20 cellular contexts compared by ENCODE assay signal in genomic region chr14:101521306-101521935, GRCh38. TPM values are rescaled to one million over a fixed set of nuclear protein-coding genes. Genes with fewer than 3 reads are reported as not detected.
DNase-seq lines count a peak whose midpoint lies in the region; TF ChIP-seq lines count a peak whose summit lies in the region.
"Had no signal": no experiment of that assay in that cellular context is flagged by ENCODE, and none has a peak within 500 bp of the region (broad histone marks: within the 10 kb centered on the region; RNA-seq: fewer than 3 reads in every experiment).

No MANE protein-coding gene starts in this region.

- intact Hi-C loops in ascending aorta (cut with DNase I) = loop anchor here (2.0 kb wide), 1 partner anchor 41 kb away; no protein-coding TSS in a partner anchor
- intact Hi-C loops in tibial artery (cut with DNase I; ENCODE audit: low total_unique reads) = no loop called here

- H3K27ac Mint-ChIP-seq in neural progenitor cell = no peak overlapping the region

- H3K4me2 ChIP-seq in neural progenitor cell = no peak overlapping the region

- H3K9ac ChIP-seq in neural progenitor cell = no peak overlapping the region

- H3K27ac ChIP-seq in ascending aorta = peak overlapping the region; percentile 45 to 62
- no peak overlapping the region for H3K27ac ChIP-seq in neural progenitor cell
- H3K27ac ChIP-seq in tibial artery = peak overlapping the region; percentile 44 to 50

- peaks cover 8% of the 10 kb centered on the region for H3K9me3 Mint-ChIP-seq in neural progenitor cell

- H4K20me1 ChIP-seq in neural progenitor cell (ENCODE audit: low read depth) = no peaks in the 10 kb centered on the region

- DNase-seq in Daoy (ENCODE audit: low read depth) (peak; percentile 13), ascending aorta (ENCODE audit: low spot score in 2 of 2) (no peak), neural progenitor cell (ENCODE audit: low spot score) (no peak), tibial artery (no peak), GDM1 (lab: John Stamatoyannopoulos, UW) (no peak), NK-92 (lab: John Stamatoyannopoulos, UW; ENCODE audit: unreplicated experiment) (no peak), NCI-H1105 (lab: John Stamatoyannopoulos, UW) (no peak)
- DNase-seq: ACHN, GF-D8, KBM-7, MV-4-11, NCI-H1417, NCI-H187, NCI-H2107, NCI-H510A, NCI-H748 treated with DMSO at 0.1 percent for 48 hours, SHP77 treated with DMSO at 0.1 percent for 48 hours had no signal

- H3K9me3 ChIP-seq in ascending aorta (no peaks in the 10 kb centered on the region), neural progenitor cell (ENCODE audit: low read depth) (no peaks in the 10 kb centered on the region), tibial artery (no peaks in the 10 kb centered on the region)

- H3K27me3 ChIP-seq in ascending aorta (no peaks in the 10 kb centered on the region), neural progenitor cell (no peaks in the 10 kb centered on the region), tibial artery (peaks cover 0 to 31% of the 10 kb centered on the region in 2 donors)

- H3K79me2 ChIP-seq in neural progenitor cell (ENCODE audit: low read depth) = no peaks in the 10 kb centered on the region

- H3K4me1 ChIP-seq in ascending aorta (peaks cover 0 to 2% of the 10 kb centered on the region in 2 donors), neural progenitor cell (peaks cover 9% of the 10 kb centered on the region), tibial artery (peaks cover 0 to 14% (median 5%) of the 10 kb centered on the region in 4 donors)

- H3K36me3 Mint-ChIP-seq in neural progenitor cell = no peaks in the 10 kb centered on the region

- H3K36me3 ChIP-seq in ascending aorta (no peaks in the 10 kb centered on the region), neural progenitor cell (no peaks in the 10 kb centered on the region), tibial artery (no peaks in the 10 kb centered on the region)

- H3K4me3 Mint-ChIP-seq in neural progenitor cell = no peak overlapping the region

- peaks cover 5% of the 10 kb centered on the region for H3K27me3 Mint-ChIP-seq in neural progenitor cell (ENCODE audit: insufficient read depth, low read depth)

- H3K4me3 ChIP-seq in ascending aorta (no peak overlapping the region), neural progenitor cell (no peak overlapping the region), tibial artery (no peak overlapping the region)
- H3K4me3 ChIP-seq: GM12878 had no signal

- no peaks in the 10 kb centered on the region for H3F3A ChIP-seq in neural progenitor cell (ENCODE audit: low read depth)

- peaks cover 10% of the 10 kb centered on the region for H3K4me1 Mint-ChIP-seq in neural progenitor cell

- TF ChIP-seq CTCF in ascending aorta (IDR thresholded peaks at IDR 0.05) = no peak
- TF ChIP-seq CTCF in neural progenitor cell (IDR thresholded peaks at IDR 0.05) = no peak
- no peak for TF ChIP-seq CTCF in tibial artery (IDR thresholded peaks at IDR 0.05)

- H2AFZ ChIP-seq in neural progenitor cell (replicated peaks) = peak overlapping the region; percentile 63

RNA-seq across cellular contexts. Expression of gene DIO3, which starts 39.9 kb away (rescaled TPM):
- not detected in 2 replicates for total RNA-seq in Daoy (2014; rRNA removed; shearing (Covaris generic))
- not detected for total RNA-seq in ascending aorta
- total RNA-seq in neural progenitor cell (ENCODE audit: low replicate concordance) = 0.90 and 3.3 TPM in 2 replicates
- total RNA-seq: GM12878, H4, OCI-LY7 had no signal
